9 cellular contexts compared by ENCODE assay signal in the genomic region with DNA sequence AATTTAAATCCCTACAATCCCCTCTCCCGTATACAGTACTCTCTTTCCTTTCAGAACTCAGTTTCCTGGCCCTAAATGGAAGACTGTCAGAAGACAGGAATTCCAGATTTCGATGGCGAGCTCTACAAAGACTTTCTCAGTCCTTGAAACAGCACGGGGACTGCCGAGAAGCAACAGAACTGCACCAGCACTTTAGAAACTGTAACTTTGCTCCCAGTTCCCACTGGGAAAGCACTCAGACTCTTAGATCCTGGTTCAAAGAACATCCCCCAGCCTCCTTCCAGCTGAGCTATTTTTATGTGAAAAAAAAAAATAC. TPM values are rescaled to one million over a fixed set of nuclear protein-coding genes. Genes with fewer than 3 reads are reported as not detected.
DNase-seq lines count a peak whose midpoint lies in the region; ATAC-seq and TF ChIP-seq lines count a peak whose summit lies in the region.
"Had no signal": no experiment of that assay in that cellular context is flagged by ENCODE, and none has a peak within 500 bp of the region (broad histone marks: within the 10 kb centered on the region; RNA-seq: fewer than 3 reads in every experiment).

No MANE protein-coding gene starts in this region.

- H3K4me1 Mint-ChIP-seq in CD8-positive, alpha-beta memory T cell = peaks cover 57 to 68% (median 58%) of the 10 kb centered on the region in 3 donors
- peaks cover 68% of the 10 kb centered on the region for H3K4me1 Mint-ChIP-seq in activated T-helper 1 cell treated with anti-CD3 and anti-CD28 coated beads, Interleukin-12 subunit alpha, Interleukin-12 subunit beta, Interleukin-2, Interleukin-4 antibody, amounts not matched to agents 30 ng/mL and 10 ng/mL and 1 ng/mL, durations not matched to agents 14 hours and 24 hours and 36 hours (ENCODE audit: low read depth)

- H3K4me3 Mint-ChIP-seq in CD8-positive, alpha-beta memory T cell = peak overlapping the region; percentile 82 to 98 (median 94)
- peak overlapping the region; percentile 97 for H3K4me3 Mint-ChIP-seq in activated T-helper 1 cell treated with anti-CD3 and anti-CD28 coated beads, Interleukin-12 subunit alpha, Interleukin-12 subunit beta, Interleukin-2, Interleukin-4 antibody, amounts not matched to agents 30 ng/mL and 10 ng/mL and 1 ng/mL, durations not matched to agents 14 hours and 24 hours and 36 hours

- ATAC-seq in HG02798 (IDR thresholded peaks at IDR 0.05; ENCODE audit: poor library complexity, unreplicated experiment) = no peak

- no peak overlapping the region for H3K9ac ChIP-seq in rectal smooth muscle tissue (ENCODE audit: low read length)

- CTCF ChIA-PET in CD8-positive, alpha-beta memory T cell (lab: Charles Lee) = interaction anchor here (3.7 to 34.4 kb wide), 4 partner anchors 11 to 63 kb away, joined by 19 to 727 read pairs (median 133); a partner anchor contains a TSS

- H3K4me3 ChIP-seq in CD8-positive, alpha-beta memory T cell (ENCODE audit: low read length) = peak overlapping the region; percentile 97
- peak overlapping the region; percentile 89 for H3K4me3 ChIP-seq in fibroblast of villous mesenchyme (ENCODE audit: low read depth, low read length)
- H3K4me3 ChIP-seq in rectal smooth muscle tissue (ENCODE audit: low read length) = peak overlapping the region; percentile 82

- no peaks in the 10 kb centered on the region for H3K27me3 ChIP-seq in CD8-positive, alpha-beta memory T cell (ENCODE audit: insufficient read depth, low read length, poor library complexity, severe bottlenecking)
- no peaks in the 10 kb centered on the region for H3K27me3 ChIP-seq in rectal smooth muscle tissue (ENCODE audit: control insufficient read depth, insufficient read depth, low read length)

- peaks cover 63% of the 10 kb centered on the region for H3K4me1 ChIP-seq in CD8-positive, alpha-beta memory T cell (ENCODE audit: insufficient read depth, low read length)
- peaks cover 28% of the 10 kb centered on the region for H3K4me1 ChIP-seq in rectal smooth muscle tissue (ENCODE audit: control insufficient read depth, insufficient read depth, low read length)

- no peak for DNase-seq in CD8-positive, alpha-beta memory T cell
- DNase-seq in activated T-helper 1 cell treated with anti-CD3 and anti-CD28 coated beads, Interleukin-12 subunit alpha, Interleukin-12 subunit beta, Interleukin-2, Interleukin-4 antibody, amounts not matched to agents 30 ng/mL and 10 ng/mL and 1 ng/mL, durations not matched to agents 14 hours and 24 hours and 36 hours (ENCODE audit: low spot score) = no peak
- DNase-seq in fibroblast of villous mesenchyme (ENCODE audit: low read depth) (no peak), ecto neural progenitor cell (ENCODE audit: low spot score) (no peak), COLO829 (ENCODE audit: low spot score) (no peak), NCI-H1417 treated with DMSO at 0.1 percent for 48 hours (lab: John Stamatoyannopoulos, UW) (no peak)
- DNase-seq: RPMI8226 had no signal

- H3K36me3 ChIP-seq in CD8-positive, alpha-beta memory T cell (ENCODE audit: insufficient read depth, low read length) = peaks cover 3% of the 10 kb centered on the region
- H3K36me3 ChIP-seq in rectal smooth muscle tissue (ENCODE audit: control insufficient read depth, insufficient read depth, low read length) = no peaks in the 10 kb centered on the region

- TF ChIP-seq CTCF in fibroblast of villous mesenchyme (IDR thresholded peaks at IDR 0.05; ENCODE audit: insufficient read depth, low read depth, low read length) = no peak

- intact Hi-C loops in activated T-helper 1 cell treated with anti-CD3 and anti-CD28 coated beads, Interleukin-12 subunit alpha, Interleukin-12 subunit beta, Interleukin-2, Interleukin-4 antibody, amounts not matched to agents 30 ng/mL and 10 ng/mL and 1 ng/mL, durations not matched to agents 14 hours and 24 hours and 36 hours (cut with micrococcal nuclease) = loop anchor here (1.0 kb wide), 1 partner anchor 11 kb away; no protein-coding TSS in a partner anchor

- H3K9me3 Mint-ChIP-seq in CD8-positive, alpha-beta memory T cell = peaks cover 0 to 2% (median 0%) of the 10 kb centered on the region in 5 donors
- no peaks in the 10 kb centered on the region for H3K9me3 Mint-ChIP-seq in activated T-helper 1 cell treated with anti-CD3 and anti-CD28 coated beads, Interleukin-12 subunit alpha, Interleukin-12 subunit beta, Interleukin-2, Interleukin-4 antibody, amounts not matched to agents 30 ng/mL and 10 ng/mL and 1 ng/mL, durations not matched to agents 14 hours and 24 hours and 36 hours

- H3K27ac Mint-ChIP-seq in CD8-positive, alpha-beta memory T cell = peak overlapping the region; percentile 63 to 98 (median 91)
- H3K27ac Mint-ChIP-seq in activated T-helper 1 cell treated with anti-CD3 and anti-CD28 coated beads, Interleukin-12 subunit alpha, Interleukin-12 subunit beta, Interleukin-2, Interleukin-4 antibody, amounts not matched to agents 30 ng/mL and 10 ng/mL and 1 ng/mL, durations not matched to agents 14 hours and 24 hours and 36 hours = peak overlapping the region; percentile 88

- peaks cover 0 to 2% of the 10 kb centered on the region in 2 donors for H3K27me3 Mint-ChIP-seq in CD8-positive, alpha-beta memory T cell
- no peaks in the 10 kb centered on the region for H3K27me3 Mint-ChIP-seq in activated T-helper 1 cell treated with anti-CD3 and anti-CD28 coated beads, Interleukin-12 subunit alpha, Interleukin-12 subunit beta, Interleukin-2, Interleukin-4 antibody, amounts not matched to agents 30 ng/mL and 10 ng/mL and 1 ng/mL, durations not matched to agents 14 hours and 24 hours and 36 hours (ENCODE audit: insufficient read depth)

- peaks cover 0 to 28% (median 12%) of the 10 kb centered on the region in 3 donors for H3K36me3 Mint-ChIP-seq in CD8-positive, alpha-beta memory T cell
- peaks cover 8% of the 10 kb centered on the region for H3K36me3 Mint-ChIP-seq in activated T-helper 1 cell treated with anti-CD3 and anti-CD28 coated beads, Interleukin-12 subunit alpha, Interleukin-12 subunit beta, Interleukin-2, Interleukin-4 antibody, amounts not matched to agents 30 ng/mL and 10 ng/mL and 1 ng/mL, durations not matched to agents 14 hours and 24 hours and 36 hours (ENCODE audit: low read depth)

- H3K9me3 ChIP-seq in CD8-positive, alpha-beta memory T cell (ENCODE audit: low read length) = no peaks in the 10 kb centered on the region

- H3K27ac ChIP-seq in CD8-positive, alpha-beta memory T cell (ENCODE audit: low read depth, low read length) = peak overlapping the region; percentile 82
- peak overlapping the region; percentile 55 for H3K27ac ChIP-seq in rectal smooth muscle tissue (ENCODE audit: low read depth, low read length)

- POLR2A ChIA-PET in CD8-positive, alpha-beta memory T cell (lab: Charles Lee) = interaction anchor here (2.7 to 6.7 kb wide), 4 partner anchors 12 to 62 kb away, joined by 12 to 101 read pairs (median 66); a partner anchor contains a TSS

RNA-seq across cellular contexts. Expression of a gene that starts 1.8 kb away (rescaled TPM):
- total RNA-seq in CD8-positive, alpha-beta memory T cell = 10 to 100 TPM; 33.7 to 35.9 TPM
- polyA plus RNA-seq in CD8-positive, alpha-beta memory T cell = 146 TPM
- 53.0 and 57.7 TPM in 2 replicates for total RNA-seq in activated T-helper 1 cell treated with anti-CD3 and anti-CD28 coated beads, Interleukin-12 subunit alpha, Interleukin-12 subunit beta, Interleukin-2, Interleukin-4 antibody, amounts not matched to agents 30 ng/mL and 10 ng/mL and 1 ng/mL, durations not matched to agents 14 hours and 24 hours and 36 hours
- 63.0 and 67.3 TPM in 2 replicates for total RNA-seq in fibroblast of villous mesenchyme

RNA-seq across cellular contexts. Expression of a gene that starts 28.0 kb away (rescaled TPM):
- total RNA-seq in CD8-positive, alpha-beta memory T cell = 1,000 to 10,000 TPM; 1,831 to 1,935 TPM
- 44.9 TPM for polyA plus RNA-seq in CD8-positive, alpha-beta memory T cell
- 5,055 and 7,832 TPM in 2 replicates for total RNA-seq in activated T-helper 1 cell treated with anti-CD3 and anti-CD28 coated beads, Interleukin-12 subunit alpha, Interleukin-12 subunit beta, Interleukin-2, Interleukin-4 antibody, amounts not matched to agents 30 ng/mL and 10 ng/mL and 1 ng/mL, durations not matched to agents 14 hours and 24 hours and 36 hours
- total RNA-seq in fibroblast of villous mesenchyme = under 0.01 TPM in 2 replicates

RNA-seq across cellular contexts. Expression of a gene that starts 29.4 kb away (rescaled TPM):
- 100 to 1,000 TPM; 628 to 678 TPM for total RNA-seq in CD8-positive, alpha-beta memory T cell
- polyA plus RNA-seq in CD8-positive, alpha-beta memory T cell = not detected
- total RNA-seq in activated T-helper 1 cell treated with anti-CD3 and anti-CD28 coated beads, Interleukin-12 subunit alpha, Interleukin-12 subunit beta, Interleukin-2, Interleukin-4 antibody, amounts not matched to agents 30 ng/mL and 10 ng/mL and 1 ng/mL, durations not matched to agents 14 hours and 24 hours and 36 hours = 2,369 and 3,474 TPM in 2 replicates
- total RNA-seq in fibroblast of villous mesenchyme = under 0.01 TPM in 2 replicates

RNA-seq across cellular contexts. Expression of a gene that starts 38.4 kb away (rescaled TPM):
- 1 to 10 TPM; 1.8 to 1.9 TPM for total RNA-seq in CD8-positive, alpha-beta memory T cell
- polyA plus RNA-seq in CD8-positive, alpha-beta memory T cell = 0.68 TPM
- 1.0 and 1.7 TPM in 2 replicates for total RNA-seq in activated T-helper 1 cell treated with anti-CD3 and anti-CD28 coated beads, Interleukin-12 subunit alpha, Interleukin-12 subunit beta, Interleukin-2, Interleukin-4 antibody, amounts not matched to agents 30 ng/mL and 10 ng/mL and 1 ng/mL, durations not matched to agents 14 hours and 24 hours and 36 hours
- 1.3 and 1.6 TPM in 2 replicates for total RNA-seq in fibroblast of villous mesenchyme

Comparison
In these comparisons a context has a peak if more than half of its experiments do, and no peak if none do; other contexts are left out.
1. RNA of a gene that starts 28.0 kb away (total RNA-seq): 5,055 to 7,832 TPM in activated T-helper 1 cell treated with anti-CD3 and anti-CD28 coated beads, Interleukin-12 subunit alpha, Interleukin-12 subunit beta, Interleukin-2, Interleukin-4 antibody, amounts not matched to agents 30 ng/mL and 10 ng/mL and 1 ng/mL, durations not matched to agents 14 hours and 24 hours and 36 hours and 1,831 to 1,935 TPM in CD8-positive, alpha-beta memory T cell; under 0.01 TPM in fibroblast of villous mesenchyme; every median in the first group is over 1,000 times any median in the second.
2. RNA of a gene that starts 29.4 kb away (total RNA-seq): 2,369 to 3,474 TPM in activated T-helper 1 cell treated with anti-CD3 and anti-CD28 coated beads, Interleukin-12 subunit alpha, Interleukin-12 subunit beta, Interleukin-2, Interleukin-4 antibody, amounts not matched to agents 30 ng/mL and 10 ng/mL and 1 ng/mL, durations not matched to agents 14 hours and 24 hours and 36 hours and 628 to 678 TPM in CD8-positive, alpha-beta memory T cell; under 0.01 TPM in fibroblast of villous mesenchyme; every median in the first group is over 100 times any median in the second.
3. Peak in every context shown above with its lines, with median percentiles within 50 percentile points of each other: H3K4me3 ChIP-seq.